9 cellular contexts compared by ENCODE assay signal in the genomic region with DNA sequence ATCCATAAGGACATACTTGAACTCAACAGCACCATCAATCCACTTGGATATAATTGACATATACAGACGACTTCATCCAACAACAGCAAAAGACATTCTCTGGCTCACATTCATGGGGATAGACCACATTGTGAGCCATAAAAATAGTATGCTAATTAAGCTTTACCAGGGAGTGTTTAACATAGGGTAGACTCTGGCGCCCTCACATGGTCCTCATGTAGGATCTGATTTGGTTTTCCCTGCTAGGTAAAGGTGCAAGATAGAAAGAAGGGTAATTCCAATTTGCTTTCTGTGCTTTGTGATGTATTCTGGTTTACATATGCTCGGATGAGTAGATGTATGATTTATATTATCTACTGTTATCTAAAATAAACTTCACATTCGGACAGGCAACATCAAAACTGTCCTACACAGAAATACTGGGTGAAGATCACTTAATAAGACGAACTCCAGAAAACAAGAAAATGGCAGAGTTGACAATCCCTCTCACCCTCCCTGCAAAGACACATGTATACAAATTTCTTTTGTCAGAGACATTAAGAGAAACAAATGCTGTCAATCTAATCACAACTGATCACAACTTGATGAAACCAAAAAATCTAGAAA. TPM values are rescaled to one million over a fixed set of nuclear protein-coding genes. Genes with fewer than 3 reads are reported as not detected.
DNase-seq lines count a peak whose midpoint lies in the region; ATAC-seq, FAIRE-seq and TF ChIP-seq lines count a peak whose summit lies in the region.
"Had no signal": no experiment of that assay in that cellular context is flagged by ENCODE, and none has a peak within 500 bp of the region (broad histone marks: within the 10 kb centered on the region; RNA-seq: fewer than 3 reads in every experiment).

No MANE protein-coding gene starts in this region.

- FAIRE-seq in small intestine (lab: Jason Lieb, UNC): no peak

- H3K4me3 ChIP-seq in fibroblast of the aortic adventitia (ENCODE audit: low read depth, low read length): no peak overlapping the region
- H3K4me3 ChIP-seq in small intestine (ENCODE audit: low read depth in 1 of 2, low read length in 2 of 2): no peak overlapping the region

- ATAC-seq in GM21529 (IDR thresholded peaks at IDR 0.05; ENCODE audit: unreplicated experiment): no peak
- ATAC-seq: T-cell had no signal

- H3K27ac ChIP-seq in small intestine (ENCODE audit: low read depth in 1 of 2, low read length in 1 of 2): no peak overlapping the region

- no peaks in the 10 kb centered on the region for H3K36me3 ChIP-seq in small intestine (ENCODE audit: control insufficient read depth in 2 of 2, insufficient read depth in 2 of 2, low read length in 2 of 2)

- 23 to 25% (median 24%) methylated on average over 5 of the region's 5 CpGs for WGBS in small intestine, 3 donors

- DNase-seq in EH (ENCODE audit: low read depth): peak; percentile 53
- peak; percentile 44 for DNase-seq in RPMI8226
- DNase-seq in fibroblast of the aortic adventitia (ENCODE audit: low read depth): peak; percentile 41
- peak; percentile 63 for DNase-seq in small intestine
- DNase-seq in activated CD4-positive, CD25-positive, alpha-beta regulatory T cell treated with anti-CD3 and anti-CD28 coated beads, Interleukin-2, amount 50 U/mL, for 72 hours: no peak
- DNase-seq in DMS79 (lab: John Stamatoyannopoulos, UW): no peak

- H3K27me3 ChIP-seq in small intestine (ENCODE audit: control insufficient read depth in 2 of 2, insufficient read depth in 2 of 2, low read length in 2 of 2): peaks cover 6 to 9% of the 10 kb centered on the region in 2 donors

- H3K4me1 ChIP-seq in small intestine (ENCODE audit: control insufficient read depth in 2 of 2, insufficient read depth in 1 of 2, low read depth in 1 of 2, low read length in 1 of 2): no peaks in the 10 kb centered on the region

- no peaks in the 10 kb centered on the region for H3K9me3 ChIP-seq in small intestine (ENCODE audit: control insufficient read depth, low read depth)

- TF ChIP-seq CTCF in LNCAP (IDR thresholded peaks at IDR 0.05) (peak; percentile 87), fibroblast of the aortic adventitia (IDR thresholded peaks at IDR 0.05; ENCODE audit: insufficient read depth, low read length) (peak; percentile 44)

RNA-seq across cellular contexts. Expression of a gene that starts 27.7 kb away (rescaled TPM):
- not detected in 2 replicates for total RNA-seq in fibroblast of the aortic adventitia (ENCODE audit: low replicate concordance)
- not detected for polyA plus RNA-seq in small intestine

Comparison
In these comparisons a context has a peak if more than half of its experiments do, and no peak if none do; other contexts are left out.
1. DNase-seq: peak in EH (single experiment), RPMI8226 (single experiment), fibroblast of the aortic adventitia (single experiment) and small intestine (single experiment); none in activated CD4-positive, CD25-positive, alpha-beta regulatory T cell treated with anti-CD3 and anti-CD28 coated beads, Interleukin-2, amount 50 U/mL, for 72 hours (single experiment) and DMS79 (single experiment).